In genomic region chr5:11289208-11289607, GRCh38 we compare ENCODE assay signal across 18 cellular contexts.
DNase-seq lines count a peak whose midpoint lies in the region; ATAC-seq and TF ChIP-seq lines count a peak whose summit lies in the region.
"Had no signal": no experiment of that assay in that cellular context is flagged by ENCODE, and none has a peak within 500 bp of the region (broad histone marks: within the 10 kb centered on the region; RNA-seq: fewer than 3 reads in every experiment).

No MANE protein-coding gene starts in this region.

- H3K27me3 ChIP-seq in left ventricle myocardium inferior (ENCODE audit: low read depth) (peaks cover 7% of the 10 kb centered on the region), tibial artery (no peaks in the 10 kb centered on the region)

- H3K36me3 ChIP-seq in left ventricle myocardium inferior (no peaks in the 10 kb centered on the region), tibial artery (no peaks in the 10 kb centered on the region)

- H3K27ac ChIP-seq in left ventricle myocardium inferior (replicated peaks) (no peak overlapping the region), angular gyrus (ENCODE audit: low read depth, low read length) (peak overlapping the region; percentile 14), tibial artery (no peak overlapping the region)
- H3K27ac ChIP-seq: C4-2B, HL-60 had no signal

- DNase-seq in left ventricle myocardium superior (no peak), left ventricle myocardium inferior (no peak), left kidney (ENCODE audit: low read depth, low spot score) (peak; percentile 12), tibial artery (no peak)
- DNase-seq in central memory CD4-positive, alpha-beta T cell: no peak
- DNase-seq in activated CD4-positive, alpha-beta T cell treated with anti-CD3 and anti-CD28 coated beads, Interleukin-2, amount 50 U/mL, for 1 hour: no peak
- DNase-seq: ACHN; CD4-positive, alpha-beta T cell; DMS153; DMS79; GDM1; GOT3; HFFc6; IMR-90 had no signal

- TF ChIP-seq CTCF in left ventricle myocardium inferior (IDR thresholded peaks at IDR 0.05; ENCODE audit: borderline replicate concordance): no peak
- no peak for TF ChIP-seq CTCF in tibial artery (IDR thresholded peaks at IDR 0.05)

- intact Hi-C loops in left ventricle myocardium superior (cut with micrococcal nuclease): no loop called here
- intact Hi-C loops in left ventricle myocardium inferior (cut with micrococcal nuclease): no loop called here
- intact Hi-C loops in tibial artery (cut with DNase I; ENCODE audit: low total_unique reads): no loop called here

- H3K4me3 ChIP-seq in left ventricle myocardium inferior: no peak overlapping the region
- H3K4me3 ChIP-seq in tibial artery: no peak overlapping the region

- peak; percentile 79 for ATAC-seq in left ventricle myocardium superior
- ATAC-seq: HCT116 had no signal

- H3K4me1 ChIP-seq in left ventricle myocardium inferior: peaks cover 6% of the 10 kb centered on the region
- H3K4me1 ChIP-seq in tibial artery: no peaks in the 10 kb centered on the region

- H3K9me3 ChIP-seq in left ventricle myocardium inferior (replicated peaks) (no peaks in the 10 kb centered on the region), tibial artery (no peaks in the 10 kb centered on the region)
